Comparison of ENCODE assay signal across 1 cellular context in genomic region chr12:52992240-52992639, GRCh38.
TF ChIP-seq lines count a peak whose summit lies in the region.

No MANE protein-coding gene starts in this region.

TF ChIP-seq in K562, 482 proteins besides CTCF, POLR2A, EP300 and RAD21:
- TF ChIP-seq ZNF316 (IDR thresholded peaks at IDR 0.05) = peak; percentile 44; the same call in 1 of the 2 replicates
